ENCODE assay signal across 12 cellular contexts in the genomic region with DNA sequence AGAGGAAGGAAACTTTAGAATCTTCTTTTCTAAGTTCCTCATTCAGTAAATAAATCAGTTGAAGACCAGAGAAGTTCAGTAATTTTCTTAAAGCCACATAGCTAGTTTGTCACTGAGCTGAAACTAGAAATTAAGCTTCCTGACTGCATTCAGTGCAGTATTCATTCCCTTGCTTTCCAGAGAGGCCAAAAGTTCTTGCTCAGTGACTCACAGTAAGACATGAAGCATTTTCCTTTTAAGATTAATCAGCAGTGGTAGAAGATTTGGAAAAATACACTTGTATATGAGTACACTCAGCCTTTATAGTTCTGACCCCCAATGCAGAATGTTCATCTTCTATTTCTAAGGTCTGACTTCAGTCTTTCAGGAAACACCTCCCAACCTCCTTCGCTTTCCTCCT.
DNase-seq lines count a peak whose midpoint lies in the region; ATAC-seq and TF ChIP-seq lines count a peak whose summit lies in the region.
"Had no signal": no experiment of that assay in that cellular context is flagged by ENCODE, and none has a peak within 500 bp of the region (broad histone marks: within the 10 kb centered on the region; RNA-seq: fewer than 3 reads in every experiment).

No MANE protein-coding gene starts in this region.

- no peak overlapping the region for H3K4me3 ChIP-seq in IMR-90 (ENCODE audit: insufficient read depth, low read depth, low read length)
- no peak overlapping the region for H3K4me3 ChIP-seq in thyroid gland (replicated peaks in 1 of 3)
- H3K4me3 ChIP-seq: testis had no signal

- H3K36me3 ChIP-seq in IMR-90 (ENCODE audit: control insufficient read depth, insufficient read depth, low read length) (no peaks in the 10 kb centered on the region), thyroid gland (no peaks in the 10 kb centered on the region)

- no peak overlapping the region for H3K14ac ChIP-seq in IMR-90 (replicated peaks; ENCODE audit: low read depth, low read length)

- peak overlapping the region; percentile 45 for H2BK20ac ChIP-seq in IMR-90 (ENCODE audit: low read depth, low read length)

- POLR2A ChIA-PET in IMR-90 (lab: Charles Lee; ENCODE audit: unreplicated experiment), result no interaction called here

- no peak overlapping the region for H3K27ac ChIP-seq in IMR-90 (ENCODE audit: insufficient read depth, low read length)
- no peak overlapping the region for H3K27ac ChIP-seq in thyroid gland
- H3K27ac ChIP-seq: testis had no signal

- H2AK5ac ChIP-seq in IMR-90 (ENCODE audit: low read depth, low read length), result no peak overlapping the region

- H2BK15ac ChIP-seq in IMR-90 (ENCODE audit: low read depth, low read length), result peak overlapping the region; percentile 43; the same call in 2 of the 3 replicates

- DNase-seq in AG20443 (ENCODE audit: low spot score) (peak; percentile 34), IMR-90 (peak; percentile 86), amniotic stem cell (lab: John Stamatoyannopoulos, UW) (peak; percentile 44), kidney tubule cell (ENCODE audit: low spot score) (peak; percentile 85), thyroid gland (no peak), GM19240 (ENCODE audit: insufficient read length, low spot score) (no peak), retina (no peak), ecto neural progenitor cell (ENCODE audit: low spot score) (no peak)
- DNase-seq: activated CD4-positive, alpha-beta T cell treated with anti-CD3 and anti-CD28 coated beads, Interleukin-2, amount 10 ng/mL, durations not matched to agents 24 days and 14 days; hypothalamus; NCI-H187; testis had no signal

- no peak overlapping the region for H2AK9ac ChIP-seq in IMR-90 (replicated peaks; ENCODE audit: low read depth, low read length, poor library complexity)

- H3K9me1 ChIP-seq in IMR-90 (ENCODE audit: insufficient read depth, low read length), result peaks cover 5% of the 10 kb centered on the region; the same call in 1 of the 2 replicates

- no peak for TF ChIP-seq RAD21 in IMR-90 (IDR thresholded peaks at IDR 0.05; ENCODE audit: low read length)

- intact Hi-C loops in IMR-90 (cut with micrococcal nuclease) (no loop called here), thyroid gland (cut with DNase I) (no loop called here)

- H3K9me3 ChIP-seq in IMR-90 (ENCODE audit: control insufficient read depth, insufficient read depth, low read length) (no peaks in the 10 kb centered on the region), thyroid gland (no peaks in the 10 kb centered on the region)
- H3K9me3 ChIP-seq: testis had no signal

- ATAC-seq in IMR-90 (ENCODE audit: low read depth), result peak; percentile 88

- H4K20me1 ChIP-seq in IMR-90 (ENCODE audit: insufficient read depth, low read length), result no peaks in the 10 kb centered on the region

- no TSS peak for BruUV-seq in IMR-90 (replicated peaks; lab: Mats Ljungman, UMichigan)

- H3K4me2 ChIP-seq in IMR-90 (ENCODE audit: low read depth, low read length), result peak overlapping the region; percentile 41; the same call in 1 of the 2 replicates

- no peak overlapping the region for H3K23ac ChIP-seq in IMR-90 (ENCODE audit: low read depth, low read length)

- H3K4ac ChIP-seq in IMR-90 (ENCODE audit: low read depth, low read length), result peak overlapping the region; percentile 21; the same call in 1 of the 2 replicates

- in situ Hi-C loops in IMR-90 (cut with MboI; ENCODE audit: low sequenced_read_pairs), result no loop called here

- no CpG with 5 or more reads among the region's 1 CpG for WGBS in IMR-90 (ENCODE audit: extremely low coverage in 2 of 2, insufficient read length in 1 of 2), 2 experiments
- WGBS in thyroid gland, 2 donors, result 98% methylated on average over 1 of the region's 1 CpG

- peak overlapping the region in 1 of 2 experiments; percentile 12; a peak in 2 of 4 replicates for H4K8ac ChIP-seq in IMR-90 (ENCODE audit: low read depth in 2 of 2, low read length in 2 of 2)

- no peak overlapping the region for H2BK120ac ChIP-seq in IMR-90 (ENCODE audit: low read depth, low read length)

- TF ChIP-seq POLR2A in IMR-90 (IDR thresholded peaks at IDR 0.05; ENCODE audit: low read depth, low read length) (no peak), thyroid gland (IDR thresholded peaks at IDR 0.05) (no peak)

- no peak overlapping the region for H3K9ac ChIP-seq in IMR-90 (ENCODE audit: low read depth, low read length)

- peaks cover 6% of the 10 kb centered on the region for H3K4me1 ChIP-seq in IMR-90 (ENCODE audit: control insufficient read depth, insufficient read depth, low read length)
- no peaks in the 10 kb centered on the region for H3K4me1 ChIP-seq in thyroid gland
- H3K4me1 ChIP-seq: testis had no signal

- dilution Hi-C loops in IMR-90 (cut with HindIII; ENCODE audit: low sequenced_read_pairs, unreplicated experiment), result no loop called here

- peak overlapping the region; percentile 43 for H2BK5ac ChIP-seq in IMR-90 (ENCODE audit: low read depth, low read length, poor library complexity, severe bottlenecking)

- H4K5ac ChIP-seq in IMR-90 (ENCODE audit: low read depth, low read length), result no peak overlapping the region

- CTCF ChIA-PET in IMR-90 (lab: Yijun Ruan, JAX), result interaction anchor here (1.3 kb wide), 1 partner anchor 263 kb away, joined by 3 read pairs; no protein-coding TSS in a partner anchor

- no peaks in the 10 kb centered on the region for H3K79me1 ChIP-seq in IMR-90 (ENCODE audit: low read depth in 1 of 2, low read length in 2 of 2)

- H3K56ac ChIP-seq in IMR-90 (ENCODE audit: extremely low read depth, insufficient read depth, low read length), result no peak overlapping the region

- H2AFZ ChIP-seq in IMR-90 (replicated peaks; ENCODE audit: low read length, poor library complexity), result no peak overlapping the region

- H3K27me3 ChIP-seq in IMR-90 (ENCODE audit: control insufficient read depth, insufficient read depth, low read length) (no peaks in the 10 kb centered on the region), thyroid gland (no peaks in the 10 kb centered on the region)
- H3K27me3 ChIP-seq: testis had no signal

- peak overlapping the region; percentile 69; the same call in 1 of the 2 replicates for H3K18ac ChIP-seq in IMR-90 (ENCODE audit: low read depth, low read length)

- TF ChIP-seq CTCF in IMR-90 (conservative IDR thresholded peaks at IDR 0.05; ENCODE audit: low read depth, low read length) (no peak), thyroid gland (IDR thresholded peaks at IDR 0.05) (no peak)

- H4K91ac ChIP-seq in IMR-90 (ENCODE audit: insufficient read depth, low read depth, low read length), result no peak overlapping the region; the same call in 1 of the 2 replicates

TF ChIP-seq in IMR-90, 13 proteins besides CTCF, POLR2A, EP300 and RAD21:
- TF ChIP-seq, protein P1, sequence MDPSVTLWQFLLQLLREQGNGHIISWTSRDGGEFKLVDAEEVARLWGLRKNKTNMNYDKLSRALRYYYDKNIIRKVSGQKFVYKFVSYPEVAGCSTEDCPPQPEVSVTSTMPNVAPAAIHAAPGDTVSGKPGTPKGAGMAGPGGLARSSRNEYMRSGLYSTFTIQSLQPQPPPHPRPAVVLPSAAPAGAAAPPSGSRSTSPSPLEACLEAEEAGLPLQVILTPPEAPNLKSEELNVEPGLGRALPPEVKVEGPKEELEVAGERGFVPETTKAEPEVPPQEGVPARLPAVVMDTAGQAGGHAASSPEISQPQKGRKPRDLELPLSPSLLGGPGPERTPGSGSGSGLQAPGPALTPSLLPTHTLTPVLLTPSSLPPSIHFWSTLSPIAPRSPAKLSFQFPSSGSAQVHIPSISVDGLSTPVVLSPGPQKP (IDR thresholded peaks at IDR 0.05; ENCODE audit: borderline replicate concordance, low read depth, low read length), result no peak
- peak; percentile 14; the same call in 1 of the 2 replicates for TF ChIP-seq MAFK (IDR thresholded peaks at IDR 0.05; ENCODE audit: low read depth, low read length)
- peak; percentile 57 for TF ChIP-seq FOS (IDR thresholded peaks at IDR 0.05; ENCODE audit: low read depth, low read length)
- TF ChIP-seq RCOR1 (IDR thresholded peaks at IDR 0.05; ENCODE audit: insufficient replicate concordance, low read length), result peak; percentile 53
- TF ChIP-seq MXI1 (IDR thresholded peaks at IDR 0.05; ENCODE audit: borderline replicate concordance, low read depth, low read length), result no peak
- no peak for TF ChIP-seq CEBPB (IDR thresholded peaks at IDR 0.05; ENCODE audit: low read depth, low read length)

Comparison
In these comparisons a context has a peak if more than half of its experiments do, and no peak if none do; other contexts are left out.
1. DNase-seq: peak in AG20443 (single experiment), IMR-90 (single experiment), amniotic stem cell (single experiment) and kidney tubule cell (single experiment); none in thyroid gland (0 of 2), GM19240 (single experiment), retina (single experiment) and ecto neural progenitor cell (single experiment).